Comparison of ENCODE assay signal across 20 cellular contexts in the genomic region with DNA sequence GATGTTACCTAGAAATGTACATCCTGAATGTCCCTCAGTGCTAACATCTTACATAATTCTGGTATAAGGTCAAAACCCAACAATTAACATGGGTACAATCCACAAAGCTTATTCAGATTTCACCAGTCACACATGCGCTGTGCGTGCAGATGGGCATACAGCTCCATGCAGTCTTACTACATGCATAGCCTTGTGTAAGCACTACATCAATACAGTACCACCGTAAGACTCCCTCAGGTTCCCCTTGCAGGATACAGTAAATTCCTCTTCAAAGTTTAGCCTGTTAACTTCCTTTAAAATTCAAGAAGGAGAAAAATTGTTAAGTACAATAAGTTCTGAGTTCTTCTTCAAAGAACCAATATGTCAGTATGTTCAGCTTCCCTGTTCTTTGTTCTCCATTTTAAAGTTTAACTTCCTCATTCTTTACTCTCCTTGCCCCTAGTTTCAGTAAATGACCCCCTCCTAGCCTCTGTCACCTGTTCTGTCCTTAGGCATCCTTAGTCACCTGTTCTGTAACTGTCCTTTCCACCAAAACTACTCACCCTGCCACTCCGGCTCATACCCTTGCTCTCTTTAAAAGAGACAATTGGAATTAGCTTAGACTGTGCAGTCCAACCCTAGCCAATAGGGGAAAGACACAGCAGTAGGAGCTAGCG.
"Had no signal": no experiment of that assay in that cellular context is flagged by ENCODE, and none has a peak within 500 bp of the region (broad histone marks: within the 10 kb centered on the region; RNA-seq: fewer than 3 reads in every experiment).

No MANE protein-coding gene starts in this region.

- H3K9me3 ChIP-seq: colonic mucosa, esophagus muscularis mucosa had no signal

- H3K9me3 Mint-ChIP-seq: activated T-helper 1 cell treated with anti-CD3 and anti-CD28 coated beads, Interleukin-12 subunit alpha, Interleukin-12 subunit beta, Interleukin-2, Interleukin-4 antibody, amounts not matched to agents 30 ng/mL and 10 ng/mL and 1 ng/mL, durations not matched to agents 14 hours and 24 hours and 36 hours had no signal

- H3K27me3 ChIP-seq: colonic mucosa, esophagus muscularis mucosa, hepatocyte, left lung had no signal

- H3K27ac Mint-ChIP-seq: activated CD4-positive, alpha-beta T cell treated with anti-CD3 and anti-CD28 coated beads, Interleukin-2, amount 10 ng/mL, durations not matched to agents 7 days and 5 days; activated naive CD8-positive, alpha-beta T cell treated with anti-CD3 and anti-CD28 coated beads for 36 hours; activated T-helper 1 cell treated with anti-CD3 and anti-CD28 coated beads, Interleukin-12 subunit alpha, Interleukin-12 subunit beta, Interleukin-2, Interleukin-4 antibody, amounts not matched to agents 30 ng/mL and 10 ng/mL and 1 ng/mL, durations not matched to agents 14 hours and 24 hours and 36 hours; brain; stimulated activated effector memory CD8-positive, alpha-beta T cell treated with anti-CD3 and anti-CD28 coated beads, Interleukin-12 subunit alpha, Interleukin-12 subunit beta, amount 100 ng/mL, for 72 hours; T-helper 17 cell had no signal

- H3K27ac ChIP-seq: colonic mucosa, esophagus muscularis mucosa, hepatocyte had no signal

- H3K27me3 Mint-ChIP-seq: activated CD4-positive, alpha-beta T cell treated with anti-CD3 and anti-CD28 coated beads, Interleukin-2, amount 10 ng/mL, durations not matched to agents 7 days and 5 days; activated naive CD8-positive, alpha-beta T cell treated with anti-CD3 and anti-CD28 coated beads for 36 hours; naive thymus-derived CD8-positive, alpha-beta T cell; T-helper 17 cell had no signal

- H3K4me1 ChIP-seq: colonic mucosa had no signal

- H3K4me1 Mint-ChIP-seq: activated CD4-positive, alpha-beta T cell treated with anti-CD3 and anti-CD28 coated beads, Interleukin-2, amount 10 ng/mL, durations not matched to agents 7 days and 5 days; activated naive CD8-positive, alpha-beta T cell treated with anti-CD3 and anti-CD28 coated beads for 36 hours had no signal

- H3K36me3 ChIP-seq: colonic mucosa, esophagus muscularis mucosa, left lung had no signal

- H3K4me3 ChIP-seq: colonic mucosa, esophagus muscularis mucosa, hepatocyte, left lung, mucosa of descending colon had no signal

- DNase-seq: activated CD4-positive, alpha-beta T cell treated with anti-CD3 and anti-CD28 coated beads, Interleukin-2, amount 10 ng/mL, durations not matched to agents 7 days and 5 days; activated CD4-positive, CD25-positive, alpha-beta regulatory T cell; activated CD8-positive, alpha-beta memory T cell treated with anti-CD3 and anti-CD28 coated beads for 24 hours; activated naive CD8-positive, alpha-beta T cell treated with anti-CD3 and anti-CD28 coated beads for 36 hours; amygdala; central memory CD4-positive, alpha-beta T cell; colonic mucosa; left lung; mucosa of descending colon; naive thymus-derived CD8-positive, alpha-beta T cell; posterior cingulate gyrus; retina; substantia nigra; T-helper 17 cell; trophoblast cell had no signal

- H3K4me3 Mint-ChIP-seq: activated CD4-positive, alpha-beta T cell treated with anti-CD3 and anti-CD28 coated beads, Interleukin-2, amount 10 ng/mL, durations not matched to agents 7 days and 5 days; activated naive CD8-positive, alpha-beta T cell treated with anti-CD3 and anti-CD28 coated beads for 36 hours; activated T-helper 1 cell treated with anti-CD3 and anti-CD28 coated beads, Interleukin-12 subunit alpha, Interleukin-12 subunit beta, Interleukin-2, Interleukin-4 antibody, amounts not matched to agents 30 ng/mL and 10 ng/mL and 1 ng/mL, durations not matched to agents 14 hours and 24 hours and 36 hours; brain; naive thymus-derived CD8-positive, alpha-beta T cell; stimulated activated effector memory CD8-positive, alpha-beta T cell treated with anti-CD3 and anti-CD28 coated beads, Interleukin-12 subunit alpha, Interleukin-12 subunit beta, amount 100 ng/mL, for 72 hours; T-helper 17 cell had no signal

- ATAC-seq: left lung; mucosa of descending colon; naive thymus-derived CD8-positive, alpha-beta T cell; stimulated activated effector memory CD8-positive, alpha-beta T cell treated with anti-CD3 and anti-CD28 coated beads, Interleukin-12 subunit alpha, Interleukin-12 subunit beta, amount 100 ng/mL, for 72 hours; T-helper 17 cell had no signal

- H3K36me3 Mint-ChIP-seq: stimulated activated effector memory CD8-positive, alpha-beta T cell treated with anti-CD3 and anti-CD28 coated beads, Interleukin-12 subunit alpha, Interleukin-12 subunit beta, amount 100 ng/mL, for 72 hours had no signal
